18 cellular contexts compared by ENCODE assay signal in genomic region chr4:123419885-123420743, GRCh38. TPM values are rescaled to one million over a fixed set of nuclear protein-coding genes. Genes with fewer than 3 reads are reported as not detected.
DNase-seq lines count a peak whose midpoint lies in the region; ATAC-seq and TF ChIP-seq lines count a peak whose summit lies in the region.
"Had no signal": no experiment of that assay in that cellular context is flagged by ENCODE, and none has a peak within 500 bp of the region (broad histone marks: within the 10 kb centered on the region; RNA-seq: fewer than 3 reads in every experiment).

No MANE protein-coding gene starts in this region.

- H3K4me3 ChIP-seq in KMS-11 (IDR thresholded peaks at IDR 0.05; ENCODE audit: insufficient read depth, low read depth, low read length) (no peak overlapping the region), neuronal stem cell (ENCODE audit: low read length in 2 of 2) (no peak overlapping the region)
- H3K4me3 ChIP-seq: Peyer's patch, thoracic aorta had no signal

- no peaks in the 10 kb centered on the region for H3K79me2 ChIP-seq in KMS-11 (ENCODE audit: insufficient read depth, low read depth)

- H3K27me3 Mint-ChIP-seq in activated CD4-positive, alpha-beta T cell treated with anti-CD3 and anti-CD28 coated beads, Interleukin-2, amount 10 ng/mL, durations not matched to agents 7 days and 5 days = no peaks in the 10 kb centered on the region

- H3K36me3 ChIP-seq in KMS-11 (ENCODE audit: insufficient read depth) (no peaks in the 10 kb centered on the region), neuronal stem cell (replicated peaks in 1 of 2; ENCODE audit: control insufficient read depth in 2 of 2, insufficient read depth in 2 of 2, low read length in 2 of 2) (no peaks in the 10 kb centered on the region)
- H3K36me3 ChIP-seq: Peyer's patch, thoracic aorta had no signal

- H3K27me3 ChIP-seq in KMS-11 (ENCODE audit: insufficient read depth, low read depth) = no peaks in the 10 kb centered on the region
- H3K27me3 ChIP-seq in neuronal stem cell (ENCODE audit: control insufficient read depth in 3 of 3, insufficient read depth in 3 of 3, low read depth in 1 of 3, low read length in 3 of 3) = no peaks in the 10 kb centered on the region
- H3K27me3 ChIP-seq: Peyer's patch had no signal

- no peaks in the 10 kb centered on the region for H4K20me1 ChIP-seq in KMS-11 (ENCODE audit: insufficient read depth)

- no peak for DNase-seq in activated CD4-positive, alpha-beta T cell treated with anti-CD3 and anti-CD28 coated beads, Interleukin-2, amount 10 ng/mL, durations not matched to agents 7 days and 5 days
- no peak for DNase-seq in activated CD4-positive, alpha-beta T cell treated with anti-CD3 and anti-CD28 coated beads for 1 hour
- DNase-seq in activated naive CD4-positive, alpha-beta T cell treated with anti-CD3 and anti-CD28 coated beads, Interleukin-2, amount 50 U/mL, for 72 hours (ENCODE audit: low spot score in 2 of 2) = no peak
- DNase-seq in neuronal stem cell (ENCODE audit: low spot score) (no peak), HPDE6-E6E7 (ENCODE audit: extremely low spot score) (no peak)
- DNase-seq: activated CD8-positive, alpha-beta memory T cell treated with anti-CD3 and anti-CD28 coated beads, Interleukin-2, amount 50 U/mL, for 48 hours; amygdala; left cardiac atrium; NCI-H1694 treated with DMSO at 0.1 percent for 48 hours; NCI-H446 treated with DMSO at 0.1 percent for 48 hours; Peyer's patch; stimulated activated CD4-positive, alpha-beta T cell treated with anti-CD3 and anti-CD28 coated beads, Interleukin-2, amount 100 ng/mL, for 24 hours had no signal

- peak overlapping the region; percentile 50 for H2AK5ac ChIP-seq in neuronal stem cell (ENCODE audit: low read depth, low read length)

- H3K36me3 Mint-ChIP-seq in activated CD4-positive, alpha-beta T cell treated with anti-CD3 and anti-CD28 coated beads, Interleukin-2, amount 10 ng/mL, durations not matched to agents 7 days and 5 days (ENCODE audit: low read depth) = peaks cover 2% of the 10 kb centered on the region
- H3K36me3 Mint-ChIP-seq in activated naive CD4-positive, alpha-beta T cell treated with anti-CD3 and anti-CD28 coated beads, Interleukin-2, amount 50 U/mL, for 72 hours = peaks cover 0 to 5% of the 10 kb centered on the region in 2 donors

- H3K9ac ChIP-seq in KMS-11 (no peak overlapping the region), neuronal stem cell (ENCODE audit: low read depth, low read length, poor library complexity) (no peak overlapping the region)

- H3K14ac ChIP-seq in neuronal stem cell (ENCODE audit: low read length) = no peak overlapping the region

- TF ChIP-seq CTCF in KMS-11 (conservative IDR thresholded peaks at IDR 0.05; ENCODE audit: low read depth, low read length) = no peak

- CTCF ChIA-PET in activated CD4-positive, alpha-beta T cell treated with anti-CD3 and anti-CD28 coated beads, Interleukin-2, amount 10 ng/mL, durations not matched to agents 7 days and 5 days (lab: Charles Lee) = no interaction called here

- H2AFZ ChIP-seq in KMS-11 (ENCODE audit: low read depth) = no peak overlapping the region
- H2AFZ ChIP-seq in neuronal stem cell (ENCODE audit: low read length) = no peak overlapping the region

- H4K91ac ChIP-seq in neuronal stem cell (ENCODE audit: low read depth, low read length, poor library complexity) = no peak overlapping the region

- peaks cover 0 to 8% of the 10 kb centered on the region in 2 donors for H3K9me3 ChIP-seq in neuronal stem cell (replicated peaks in 1 of 2; ENCODE audit: control insufficient read depth in 2 of 2, insufficient read depth in 1 of 2, low read depth in 1 of 2, low read length in 2 of 2)
- H3K9me3 ChIP-seq: Peyer's patch, thoracic aorta had no signal

- peak overlapping the region; percentile 69 for H3K27ac Mint-ChIP-seq in activated CD4-positive, alpha-beta T cell treated with anti-CD3 and anti-CD28 coated beads, Interleukin-2, amount 10 ng/mL, durations not matched to agents 7 days and 5 days
- H3K27ac Mint-ChIP-seq in activated naive CD4-positive, alpha-beta T cell treated with anti-CD3 and anti-CD28 coated beads, Interleukin-2, amount 50 U/mL, for 72 hours = peak overlapping the region; percentile 88 to 97

- H3K4ac ChIP-seq in neuronal stem cell (ENCODE audit: low read length) = no peak overlapping the region

- peak overlapping the region; percentile 39 for H2BK120ac ChIP-seq in neuronal stem cell (ENCODE audit: low read depth, low read length)

- H3K4me1 Mint-ChIP-seq in activated CD4-positive, alpha-beta T cell treated with anti-CD3 and anti-CD28 coated beads, Interleukin-2, amount 10 ng/mL, durations not matched to agents 7 days and 5 days = peaks cover 82% of the 10 kb centered on the region
- H3K4me1 Mint-ChIP-seq: central memory CD8-positive, alpha-beta T cell had no signal

- no peak overlapping the region for H3K23ac ChIP-seq in neuronal stem cell (ENCODE audit: low read depth, low read length, poor library complexity)

- no CpG with 5 or more reads among the region's 17 CpGs for WGBS in neuronal stem cell (ENCODE audit: extremely low coverage in 2 of 2, insufficient read length in 2 of 2, insufficient replicate concordance in 1 of 2), 2 donors

- H2BK15ac ChIP-seq in neuronal stem cell (ENCODE audit: low read length) = peak overlapping the region; percentile 67

- H3K4me2 ChIP-seq in KMS-11 (peak overlapping the region; percentile 56; the same call in 1 of the 2 replicates), neuronal stem cell (ENCODE audit: insufficient read depth, low read length, poor library complexity, severe bottlenecking) (no peak overlapping the region)

- no peak overlapping the region for H3K4me3 Mint-ChIP-seq in activated CD4-positive, alpha-beta T cell treated with anti-CD3 and anti-CD28 coated beads, Interleukin-2, amount 10 ng/mL, durations not matched to agents 7 days and 5 days
- H3K4me3 Mint-ChIP-seq: central memory CD8-positive, alpha-beta T cell had no signal

- H2BK5ac ChIP-seq in neuronal stem cell (ENCODE audit: low read length) = no peak overlapping the region

- H3K18ac ChIP-seq in neuronal stem cell (ENCODE audit: low read length) = peak overlapping the region; percentile 9

- peak overlapping the region; percentile 24 for H4K8ac ChIP-seq in neuronal stem cell (ENCODE audit: low read depth, low read length)

- POLR2A ChIA-PET in activated CD4-positive, alpha-beta T cell treated with anti-CD3 and anti-CD28 coated beads, Interleukin-2, amount 10 ng/mL, durations not matched to agents 7 days and 5 days (lab: Charles Lee) = no interaction called here

- H3K27ac ChIP-seq in KMS-11 (no peak overlapping the region), neuronal stem cell (replicated peaks; ENCODE audit: low read length) (peak overlapping the region; percentile 27)
- H3K27ac ChIP-seq: Peyer's patch, thoracic aorta had no signal

- H3K9me3 Mint-ChIP-seq in activated CD4-positive, alpha-beta T cell treated with anti-CD3 and anti-CD28 coated beads, Interleukin-2, amount 10 ng/mL, durations not matched to agents 7 days and 5 days = no peaks in the 10 kb centered on the region
- H3K9me3 Mint-ChIP-seq in activated naive CD4-positive, alpha-beta T cell treated with anti-CD3 and anti-CD28 coated beads, Interleukin-2, amount 50 U/mL, for 72 hours = no peaks in the 10 kb centered on the region
- H3K9me3 Mint-ChIP-seq: central memory CD8-positive, alpha-beta T cell had no signal

- no peak for TF ChIP-seq POLR2A in GM18505 (IDR thresholded peaks at IDR 0.05; ENCODE audit: borderline replicate concordance, extremely low read depth, insufficient read depth, insufficient read length)

- H3K79me1 ChIP-seq in neuronal stem cell (ENCODE audit: low read depth, low read length) = no peaks in the 10 kb centered on the region

- peaks cover 69% of the 10 kb centered on the region for H3K4me1 ChIP-seq in KMS-11 (ENCODE audit: low read depth, poor library complexity, severe bottlenecking)
- H3K4me1 ChIP-seq in neuronal stem cell (ENCODE audit: control insufficient read depth in 2 of 2, insufficient read depth in 1 of 2, low read depth in 1 of 2, low read length in 2 of 2) = peaks cover 2 to 17% of the 10 kb centered on the region in 2 donors

- peak overlapping the region; percentile 4 for H2BK12ac ChIP-seq in neuronal stem cell (ENCODE audit: low read length)

- ATAC-seq in activated naive CD4-positive, alpha-beta T cell treated with anti-CD3 and anti-CD28 coated beads, Interleukin-2, amount 50 U/mL, for 72 hours = peak; percentile 78 to 79
- ATAC-seq in GM18505 (IDR thresholded peaks at IDR 0.05; ENCODE audit: unreplicated experiment) (no peak), HG02623 (IDR thresholded peaks at IDR 0.05; ENCODE audit: unreplicated experiment) (no peak)
- ATAC-seq: left cardiac atrium, sciatic nerve had no signal

RNA-seq across cellular contexts. Expression of gene SPRY1, which starts 23.5 kb away (rescaled TPM):
- 1 to 10 TPM; 7.4 to 7.8 TPM for total RNA-seq in activated CD4-positive, alpha-beta T cell treated with anti-CD3 and anti-CD28 coated beads, Interleukin-2, amount 10 ng/mL, durations not matched to agents 7 days and 5 days
- 10 to 100 TPM; 22.8 to 34.3 TPM for total RNA-seq in activated naive CD4-positive, alpha-beta T cell treated with anti-CD3 and anti-CD28 coated beads, Interleukin-2, amount 50 U/mL, for 72 hours
- 92.4 TPM for polyA plus RNA-seq in neuronal stem cell (2013, experiment 1 of 2)
- 97.0 TPM for polyA plus RNA-seq in neuronal stem cell (2013, experiment 2 of 2)

Comparison
In these comparisons a context has a peak if more than half of its experiments do, and no peak if none do; other contexts are left out.
1. ATAC-seq: peak in activated naive CD4-positive, alpha-beta T cell treated with anti-CD3 and anti-CD28 coated beads, Interleukin-2, amount 50 U/mL, for 72 hours (2 of 2); none in GM18505 (single experiment) and HG02623 (single experiment).